Comparison of ENCODE assay signal across 23 cellular contexts in the genomic region with DNA sequence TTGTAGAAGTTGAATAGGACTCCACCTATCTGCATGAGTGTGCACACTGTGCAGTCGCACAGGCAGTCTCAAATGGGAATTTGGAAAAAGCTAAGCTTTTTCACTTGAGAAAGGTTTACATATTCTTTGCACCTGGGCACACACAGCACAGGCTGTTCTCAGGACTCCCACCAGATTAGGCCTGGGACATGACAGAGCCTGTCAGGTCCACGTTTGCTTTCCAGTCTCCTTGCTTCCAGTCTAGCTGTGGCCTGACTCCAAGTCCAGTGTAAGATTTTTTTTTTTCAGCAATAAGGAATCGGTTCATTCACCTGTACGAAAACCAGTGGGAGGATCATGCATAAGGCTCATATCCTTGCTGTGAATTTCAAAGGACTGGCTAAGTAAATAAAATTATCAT.
DNase-seq lines count a peak whose midpoint lies in the region; ATAC-seq, FAIRE-seq and TF ChIP-seq lines count a peak whose summit lies in the region.
"Had no signal": no experiment of that assay in that cellular context is flagged by ENCODE, and none has a peak within 500 bp of the region (broad histone marks: within the 10 kb centered on the region; RNA-seq: fewer than 3 reads in every experiment).

No MANE protein-coding gene starts in this region.

- no peak overlapping the region for H3K4me2 ChIP-seq in Karpas-422 (ENCODE audit: low read depth, low read length, poor library complexity, severe bottlenecking)

- no peak overlapping the region for H2AFZ ChIP-seq in Karpas-422 (ENCODE audit: low read length)

- H3K9me2 ChIP-seq in Karpas-422 (replicated peaks; ENCODE audit: insufficient read depth, low read length): no peaks in the 10 kb centered on the region

- H3K79me2 ChIP-seq in Karpas-422 (ENCODE audit: low read length): no peaks in the 10 kb centered on the region

- WGBS in body of pancreas, 2 donors: 20 to 21% methylated on average over 4 of the region's 4 CpGs
- WGBS in pancreas, 2 donors: 17 to 18% methylated on average over 4 of the region's 4 CpGs
- 34 to 54% methylated on average over 4 of the region's 4 CpGs for WGBS in transverse colon (ENCODE audit: low coverage in 1 of 2), 2 donors

- H4K20me1 ChIP-seq in Karpas-422 (ENCODE audit: insufficient read depth, low read depth, low read length): no peaks in the 10 kb centered on the region; the same call in 1 of the 2 replicates

- no peak for TF ChIP-seq POLR2A in body of pancreas (IDR thresholded peaks at IDR 0.05)
- no peak for TF ChIP-seq POLR2A in transverse colon (IDR thresholded peaks at IDR 0.05)

- peak in 3 of 7 experiments; percentile 8 to 35 (median 11) for TF ChIP-seq CTCF in body of pancreas (IDR thresholded peaks at IDR 0.05)
- TF ChIP-seq CTCF in pancreas (IDR thresholded peaks at IDR 0.05): no peak
- no peak for TF ChIP-seq CTCF in transverse colon (IDR thresholded peaks at IDR 0.05)
- TF ChIP-seq CTCF in chondrocyte (IDR thresholded peaks at IDR 0.05): no peak

- H3K4me3 ChIP-seq in body of pancreas (no peak overlapping the region), pancreas (no peak overlapping the region), transverse colon (no peak overlapping the region), Karpas-422 (ENCODE audit: low read length) (no peak overlapping the region)
- H3K4me3 ChIP-seq: Peyer's patch, tibial nerve had no signal

- H3K9ac ChIP-seq in Karpas-422 (ENCODE audit: low read length): no peak overlapping the region

- no peak overlapping the region for H3K27ac Mint-ChIP-seq in chondrocyte (ENCODE audit: unreplicated experiment)
- H3K27ac Mint-ChIP-seq: activated CD8-positive, alpha-beta memory T cell treated with anti-CD3 and anti-CD28 coated beads, Interleukin-2, amount 10 ng/mL, durations not matched to agents 7 days and 5 days; activated T-helper 2 cell treated with anti-CD3 and anti-CD28 coated beads, Interferon-gamma antibody, Interleukin-2, Interleukin-4, amounts not matched to agents 10 μg/mL and 5 μg/mL and 100 μg/mL, durations not matched to agents 14 hours and 24 hours and 36 hours; endodermal cell had no signal

- H3K36me3 ChIP-seq in body of pancreas (replicated peaks in 1 of 2; ENCODE audit: insufficient read depth in 1 of 2, low read depth in 2 of 2): no peaks in the 10 kb centered on the region
- H3K36me3 ChIP-seq in pancreas: no peaks in the 10 kb centered on the region
- no peaks in the 10 kb centered on the region for H3K36me3 ChIP-seq in transverse colon
- peaks cover under 1% of the 10 kb centered on the region; the same call in 1 of the 2 replicates for H3K36me3 ChIP-seq in Karpas-422 (ENCODE audit: insufficient read depth, low read length)
- H3K36me3 ChIP-seq: Peyer's patch, tibial nerve had no signal

- no peaks in the 10 kb centered on the region for H3K27me3 Mint-ChIP-seq in chondrocyte (ENCODE audit: low read depth)
- H3K27me3 Mint-ChIP-seq: activated CD8-positive, alpha-beta memory T cell treated with anti-CD3 and anti-CD28 coated beads, Interleukin-2, amount 10 ng/mL, durations not matched to agents 7 days and 5 days; central memory CD8-positive, alpha-beta T cell had no signal

- ATAC-seq in body of pancreas (peak; percentile 64), left ventricle myocardium superior (peak; percentile 4), pancreas (peak; percentile 35 to 72 (median 48))
- ATAC-seq: activated CD8-positive, alpha-beta memory T cell treated with anti-CD3 and anti-CD28 coated beads, Interleukin-2, amount 10 ng/mL, durations not matched to agents 7 days and 5 days; SK-N-SH treated with all-trans-retinoic acid at 6 μM for 48 hours had no signal

- H3K27me3 ChIP-seq in body of pancreas (no peaks in the 10 kb centered on the region), pancreas (no peaks in the 10 kb centered on the region), transverse colon (no peaks in the 10 kb centered on the region), Karpas-422 (ENCODE audit: low read length) (0 out of 2 replicates have a peak, but pooled peaks cover 1% of the 10 kb centered on the region)
- H3K27me3 ChIP-seq: Peyer's patch, tibial nerve had no signal

- FAIRE-seq in pancreas (lab: Jason Lieb, UNC): no peak

- H3K36me3 Mint-ChIP-seq in chondrocyte (ENCODE audit: low read depth): peaks cover 19% of the 10 kb centered on the region

- intact Hi-C loops in body of pancreas (cut with DNase I): no loop called here
- intact Hi-C loops in left ventricle myocardium superior (cut with micrococcal nuclease): no loop called here
- intact Hi-C loops in pancreas (cut with DNase I): no loop called here
- intact Hi-C loops in transverse colon (cut with DNase I; ENCODE audit: low total_unique reads): no loop called here

- peaks cover 0 to under 1% (median 0%) of the 10 kb centered on the region in 3 donors for H3K9me3 ChIP-seq in body of pancreas
- peaks cover 0 to 10% (median 0%) of the 10 kb centered on the region in 4 donors for H3K9me3 ChIP-seq in pancreas
- H3K9me3 ChIP-seq in transverse colon: peaks cover 24 to 28% of the 10 kb centered on the region in 2 donors
- H3K9me3 ChIP-seq in Karpas-422 (ENCODE audit: low read length): peaks cover 9% of the 10 kb centered on the region

- peaks cover 22% of the 10 kb centered on the region for H3K9me3 Mint-ChIP-seq in chondrocyte (ENCODE audit: low read depth)

- TF ChIP-seq EP300 in transverse colon (IDR thresholded peaks at IDR 0.05; ENCODE audit: low read depth): no peak

- H3K4me3 Mint-ChIP-seq in chondrocyte (ENCODE audit: unreplicated experiment): no peak overlapping the region
- H3K4me3 Mint-ChIP-seq: activated CD8-positive, alpha-beta memory T cell treated with anti-CD3 and anti-CD28 coated beads, Interleukin-2, amount 10 ng/mL, durations not matched to agents 7 days and 5 days; central memory CD8-positive, alpha-beta T cell; endodermal cell had no signal

- peaks cover 27% of the 10 kb centered on the region for H3K4me1 Mint-ChIP-seq in chondrocyte (ENCODE audit: low read depth)
- H3K4me1 Mint-ChIP-seq: activated CD8-positive, alpha-beta memory T cell treated with anti-CD3 and anti-CD28 coated beads, Interleukin-2, amount 10 ng/mL, durations not matched to agents 7 days and 5 days; central memory CD8-positive, alpha-beta T cell had no signal

- DNase-seq in body of pancreas: peak in 3 of 4 donors; percentile 61 to 80 (median 62)
- no peak for DNase-seq in left ventricle myocardium superior
- DNase-seq in pancreas: no peak
- no peak for DNase-seq in transverse colon
- DNase-seq in AML-193 (lab: John Stamatoyannopoulos, UW): no peak
- no peak for DNase-seq in chondrocyte (ENCODE audit: low spot score)
- no peak for DNase-seq in NCI-H2171 treated with DMSO at 0.1 percent for 48 hours (lab: John Stamatoyannopoulos, UW)
- DNase-seq in Karpas-422: no peak
- DNase-seq: activated CD4-positive, alpha-beta T cell treated with anti-CD3 and anti-CD28 coated beads for 1 hour; activated CD8-positive, alpha-beta memory T cell treated with anti-CD3 and anti-CD28 coated beads, Interleukin-2, amount 10 ng/mL, durations not matched to agents 7 days and 5 days; EL; endodermal cell; kidney glomerular epithelial cell; MV-4-11; NCI-H187 treated with DMSO at 0.1 percent for 48 hours; stimulated activated CD4-positive, alpha-beta T cell treated with anti-CD3 and anti-CD28 coated beads, Interleukin-12 subunit alpha, Interleukin-12 subunit beta, amount 100 ng/mL, for 4 hours; T-helper 9 cell had no signal

- H3K27ac ChIP-seq in body of pancreas: peak overlapping the region; percentile 44 to 78 (median 50)
- peak overlapping the region in 3 of 4 donors; percentile 13 to 60 (median 36) for H3K27ac ChIP-seq in pancreas
- H3K27ac ChIP-seq in transverse colon: peak overlapping the region; percentile 35 to 63 (median 61)
- no peak overlapping the region for H3K27ac ChIP-seq in Karpas-422 (ENCODE audit: low read length)
- H3K27ac ChIP-seq: HL-60 had no signal

- peaks cover 36% of the 10 kb centered on the region for H3K4me1 ChIP-seq in body of pancreas
- H3K4me1 ChIP-seq in pancreas: peaks cover 8 to 35% (median 12%) of the 10 kb centered on the region in 3 donors
- peaks cover 19 to 39% (median 27%) of the 10 kb centered on the region in 4 donors for H3K4me1 ChIP-seq in transverse colon
- no peaks in the 10 kb centered on the region for H3K4me1 ChIP-seq in Karpas-422 (ENCODE audit: low read length)

- in situ Hi-C loops in transverse colon (cut with MboI; ENCODE audit: low pct_ligation_motif_present in 1 of 4, low pct_unique_long_range_greater_than_20kb in 1 of 4, low sequenced_read_pairs in 3 of 4): no loop called here

Comparison
In these comparisons a context has a peak if more than half of its experiments do, and no peak if none do; other contexts are left out.
1. ATAC-seq: peak in every context shown above with its lines; median percentile 64 in body of pancreas; 48 in pancreas; 4 in left ventricle myocardium superior.
2. DNase-seq: peak in body of pancreas (3 of 4); none in left ventricle myocardium superior (single experiment), pancreas (0 of 6), transverse colon (single experiment), AML-193 (0 of 2), chondrocyte (single experiment), NCI-H2171 treated with DMSO at 0.1 percent for 48 hours (single experiment) and Karpas-422 (single experiment).